ENCODE assay signal across 1 cellular context in genomic region chr2:195657634-195658540, GRCh38.
A peak's percentile ranks its signal among the peaks of the same experiment; 100 is the strongest.
TF ChIP-seq lines count a peak whose summit lies in the region.

No MANE protein-coding gene starts in this region.

TF ChIP-seq in K562, 482 proteins besides CTCF, POLR2A, EP300 and RAD21 (continued from another document and continues in another):
- TF ChIP-seq ZNF639 (CRISPR knock-in tag; conservative IDR thresholded peaks at IDR 0.05 in 1 of 2, IDR thresholded peaks at IDR 0.05 in 1 of 2): peak in 1 of 2 experiments; percentile 57; a peak in 1 of 4 replicates
- TF ChIP-seq KLF1 (tag; IDR thresholded peaks at IDR 0.05): no peak
- TF ChIP-seq CREBBP (IDR thresholded peaks at IDR 0.05; ENCODE audit: low read depth, low read length): no peak
- TF ChIP-seq LEF1 (IDR thresholded peaks at IDR 0.05): no peak
- no peak for TF ChIP-seq XRCC3 (IDR thresholded peaks at IDR 0.05)
- TF ChIP-seq SREBF1 (IDR thresholded peaks at IDR 0.05; ENCODE audit: borderline replicate concordance, low read depth, low read length): no peak
- no peak for TF ChIP-seq ETS2 (tag; IDR thresholded peaks at IDR 0.05; ENCODE audit: borderline replicate concordance, poor library complexity, severe bottlenecking)
- TF ChIP-seq SP1 (CRISPR knock-in tag; IDR thresholded peaks at IDR 0.05): no peak
- no peak for TF ChIP-seq ETS1 (conservative IDR thresholded peaks at IDR 0.05; ENCODE audit: control insufficient read depth, low read depth, low read length)
- TF ChIP-seq MTA2 (IDR thresholded peaks at IDR 0.05; ENCODE audit: low read depth): no peak
- peak; percentile 50; the same call in 1 of the 2 replicates for TF ChIP-seq MXI1 (IDR thresholded peaks at IDR 0.05; ENCODE audit: low read depth, low read length)
- TF ChIP-seq NBN (IDR thresholded peaks at IDR 0.05; ENCODE audit: low read depth): no peak
- no peak for TF ChIP-seq BRF1 (IDR thresholded peaks at IDR 0.05; ENCODE audit: borderline replicate concordance, extremely low read depth, insufficient read length)
- no peak for TF ChIP-seq KHSRP (IDR thresholded peaks at IDR 0.05)
- no peak for TF ChIP-seq ID3 (CRISPR knock-in tag; IDR thresholded peaks at IDR 0.05)
- no peak for TF ChIP-seq ID3 (tag; IDR thresholded peaks at IDR 0.05)
- TF ChIP-seq ZNF124 (CRISPR knock-in tag; IDR thresholded peaks at IDR 0.05): no peak
- no peak for TF ChIP-seq MCM7 (IDR thresholded peaks at IDR 0.05)
- TF ChIP-seq FOXM1 (IDR thresholded peaks at IDR 0.05; ENCODE audit: low read depth): no peak
- TF ChIP-seq FOXM1 (CRISPR knock-in tag; IDR thresholded peaks at IDR 0.05; ENCODE audit: low read depth): 0 out of 2 replicates have a peak, but pooled peaks have one; percentile 47
- TF ChIP-seq KLF10 (CRISPR knock-in tag; IDR thresholded peaks at IDR 0.05): no peak
- TF ChIP-seq NR2F6 (CRISPR knock-in tag; IDR thresholded peaks at IDR 0.05): no peak
- no peak for TF ChIP-seq JUND (IDR thresholded peaks at IDR 0.05; ENCODE audit: borderline replicate concordance, low read depth, low read length)
- no peak for TF ChIP-seq JUND (tag; IDR thresholded peaks at IDR 0.05; ENCODE audit: borderline replicate concordance, low read depth, low read length)
- no peak; the same call in 1 of the 2 replicates for TF ChIP-seq CREB1 (IDR thresholded peaks at IDR 0.05)
- no peak for TF ChIP-seq CREB1 (CRISPR knock-in tag; IDR thresholded peaks at IDR 0.05)
- TF ChIP-seq ZNF282 (CRISPR knock-in tag; IDR thresholded peaks at IDR 0.05): no peak
- TF ChIP-seq CBX1 (IDR thresholded peaks at IDR 0.05; ENCODE audit: low read depth): no peak
- TF ChIP-seq DEAF1 (CRISPR knock-in tag; IDR thresholded peaks at IDR 0.05): no peak
- no peak for TF ChIP-seq GABPB2 (CRISPR knock-in tag; conservative IDR thresholded peaks at IDR 0.05)
- TF ChIP-seq TBL1XR1 (IDR thresholded peaks at IDR 0.05; ENCODE audit: low read length in 2 of 2): no peak
- no peak for TF ChIP-seq SRSF3 (IDR thresholded peaks at IDR 0.05; ENCODE audit: insufficient read depth, low read length)
- no peak for TF ChIP-seq PHB2 (IDR thresholded peaks at IDR 0.05; ENCODE audit: low read depth)
- TF ChIP-seq PPARD (CRISPR knock-in tag; IDR thresholded peaks at IDR 0.05): no peak
- TF ChIP-seq SLC30A9 (CRISPR knock-in tag; IDR thresholded peaks at IDR 0.05): no peak
- TF ChIP-seq ZBTB12 (CRISPR knock-in tag; IDR thresholded peaks at IDR 0.05): no peak
- TF ChIP-seq ZNF280A (IDR thresholded peaks at IDR 0.05; ENCODE audit: low read depth, partially characterized antibody): no peak
- no peak for TF ChIP-seq LARP7 (IDR thresholded peaks at IDR 0.05)
- peak; percentile 22 to 34; a peak in 2 of 4 replicates for TF ChIP-seq MAZ (CRISPR knock-in tag; conservative IDR thresholded peaks at IDR 0.05 in 1 of 2, IDR thresholded peaks at IDR 0.05 in 1 of 2)
- peak; percentile 92 for TF ChIP-seq POLR2G (IDR thresholded peaks at IDR 0.05; ENCODE audit: low read depth, low read length)
- TF ChIP-seq EP400 (IDR thresholded peaks at IDR 0.05): peak; percentile 65; the same call in 1 of the 2 replicates
- TF ChIP-seq ZNF175 (CRISPR knock-in tag; IDR thresholded peaks at IDR 0.05; ENCODE audit: low read depth): no peak
- TF ChIP-seq DPF2 (IDR thresholded peaks at IDR 0.05): no peak
- no peak for TF ChIP-seq THRA (IDR thresholded peaks at IDR 0.05)
- TF ChIP-seq ZMIZ1 (IDR thresholded peaks at IDR 0.05; ENCODE audit: low read depth in 2 of 2, low read length in 2 of 2): no peak
- no peak for TF ChIP-seq ZBTB33 (CRISPR knock-in tag; IDR thresholded peaks at IDR 0.05)
- TF ChIP-seq FOXJ3 (CRISPR knock-in tag; IDR thresholded peaks at IDR 0.05): no peak
- TF ChIP-seq TEAD4 (IDR thresholded peaks at IDR 0.05; ENCODE audit: low read length): 0 out of 2 replicates have a peak, but pooled peaks have one; percentile 8
- no peak for TF ChIP-seq TEAD4 (CRISPR knock-in tag; IDR thresholded peaks at IDR 0.05; ENCODE audit: borderline replicate concordance)
- TF ChIP-seq ZSCAN32 (CRISPR knock-in tag; IDR thresholded peaks at IDR 0.05): no peak
- no peak for TF ChIP-seq ATF7 (IDR thresholded peaks at IDR 0.05)
- TF ChIP-seq SMARCE1 (IDR thresholded peaks at IDR 0.05): no peak
- TF ChIP-seq ILF3 (IDR thresholded peaks at IDR 0.05; ENCODE audit: borderline replicate concordance): no peak
- TF ChIP-seq CAMTA2 (CRISPR knock-in tag; conservative IDR thresholded peaks at IDR 0.05): no peak
- TF ChIP-seq ZNF512 (tag; IDR thresholded peaks at IDR 0.05): no peak
- no peak for TF ChIP-seq MEF2D (tag; conservative IDR thresholded peaks at IDR 0.05; ENCODE audit: low read depth)
- no peak for TF ChIP-seq RBM34 (IDR thresholded peaks at IDR 0.05; ENCODE audit: borderline replicate concordance, insufficient read depth, low read length)
- TF ChIP-seq PHF20 (IDR thresholded peaks at IDR 0.05; ENCODE audit: partially characterized antibody): no peak
- TF ChIP-seq ETV5 (CRISPR knock-in tag; IDR thresholded peaks at IDR 0.05; ENCODE audit: low read depth): no peak
- TF ChIP-seq MTA1 (IDR thresholded peaks at IDR 0.05; ENCODE audit: borderline replicate concordance): no peak
- TF ChIP-seq FIP1L1 (IDR thresholded peaks at IDR 0.05; ENCODE audit: low read depth, low read length, poor library complexity, severe bottlenecking): peak; percentile 51
